In genomic region chr4:8015512-8015911, GRCh38 we compare ENCODE assay signal across 10 cellular contexts.
A peak's percentile ranks its signal among the peaks of the same experiment; 100 is the strongest.
DNase-seq lines count a peak whose midpoint lies in the region; ATAC-seq, FAIRE-seq and TF ChIP-seq lines count a peak whose summit lies in the region.
"Had no signal": no experiment of that assay in that cellular context is flagged by ENCODE, and none has a peak within 500 bp of the region (broad histone marks: within the 10 kb centered on the region; RNA-seq: fewer than 3 reads in every experiment).

No MANE protein-coding gene starts in this region.

- H3K27me3 ChIP-seq in endothelial cell of umbilical vein (ENCODE audit: control insufficient read depth in 2 of 2, insufficient read depth in 2 of 2, low read length in 2 of 2) (peaks cover 0 to 2% of the 10 kb centered on the region in 2 experiments), upper lobe of left lung (no peaks in the 10 kb centered on the region)
- H3K27me3 ChIP-seq: esophagus squamous epithelium had no signal

- no peaks in the 10 kb centered on the region for H3K79me2 ChIP-seq in endothelial cell of umbilical vein (ENCODE audit: control insufficient read depth, insufficient read depth, low read length)

- no peaks in the 10 kb centered on the region for H4K20me1 ChIP-seq in endothelial cell of umbilical vein (replicated peaks; ENCODE audit: control insufficient read depth, extremely low read depth, insufficient read depth, low read length)

- H3K4me3 Mint-ChIP-seq in activated T-helper 1 cell treated with anti-CD3 and anti-CD28 coated beads, Interleukin-12 subunit alpha, Interleukin-12 subunit beta, Interleukin-2, Interleukin-4 antibody, amounts not matched to agents 30 ng/mL and 10 ng/mL and 1 ng/mL, durations not matched to agents 14 hours and 24 hours and 36 hours = no peak overlapping the region

- peaks cover 21% of the 10 kb centered on the region for H3K27me3 Mint-ChIP-seq in activated T-helper 1 cell treated with anti-CD3 and anti-CD28 coated beads, Interleukin-12 subunit alpha, Interleukin-12 subunit beta, Interleukin-2, Interleukin-4 antibody, amounts not matched to agents 30 ng/mL and 10 ng/mL and 1 ng/mL, durations not matched to agents 14 hours and 24 hours and 36 hours (ENCODE audit: insufficient read depth)

- no peaks in the 10 kb centered on the region for H3K4me1 ChIP-seq in endothelial cell of umbilical vein (ENCODE audit: control insufficient read depth, extremely low read depth, insufficient read depth, low read length)
- H3K4me1 ChIP-seq in upper lobe of left lung = peaks cover 0 to 3% (median 0%) of the 10 kb centered on the region in 4 donors

- H3K4me3 ChIP-seq in endothelial cell of umbilical vein (replicated peaks in 1 of 3; ENCODE audit: insufficient read depth in 1 of 3, low read depth in 1 of 3, low read length in 3 of 3) = no peak overlapping the region
- no peak overlapping the region for H3K4me3 ChIP-seq in upper lobe of left lung
- H3K4me3 ChIP-seq: esophagus squamous epithelium had no signal

- POLR2A ChIA-PET in endothelial cell of umbilical vein (lab: Charles Lee) = no interaction called here

- H3K27ac Mint-ChIP-seq in activated T-helper 1 cell treated with anti-CD3 and anti-CD28 coated beads, Interleukin-12 subunit alpha, Interleukin-12 subunit beta, Interleukin-2, Interleukin-4 antibody, amounts not matched to agents 30 ng/mL and 10 ng/mL and 1 ng/mL, durations not matched to agents 14 hours and 24 hours and 36 hours = no peak overlapping the region

- H3K4me1 Mint-ChIP-seq in activated T-helper 1 cell treated with anti-CD3 and anti-CD28 coated beads, Interleukin-12 subunit alpha, Interleukin-12 subunit beta, Interleukin-2, Interleukin-4 antibody, amounts not matched to agents 30 ng/mL and 10 ng/mL and 1 ng/mL, durations not matched to agents 14 hours and 24 hours and 36 hours (ENCODE audit: low read depth) = no peaks in the 10 kb centered on the region

- no peak overlapping the region for H3K27ac ChIP-seq in endothelial cell of umbilical vein (ENCODE audit: insufficient read depth, low read depth, low read length)
- no peak overlapping the region for H3K27ac ChIP-seq in upper lobe of left lung
- H3K27ac ChIP-seq: esophagus squamous epithelium had no signal

- H2AFZ ChIP-seq in endothelial cell of umbilical vein (ENCODE audit: low read depth, low read length) = no peak overlapping the region

- H3K9ac ChIP-seq in endothelial cell of umbilical vein (replicated peaks; ENCODE audit: extremely low read depth, insufficient read depth, low read length) = no peak overlapping the region

- intact Hi-C loops in endothelial cell of umbilical vein (cut with micrococcal nuclease) (no loop called here), sciatic nerve (cut with DNase I) (no loop called here)
- intact Hi-C loops in activated T-helper 1 cell treated with anti-CD3 and anti-CD28 coated beads, Interleukin-12 subunit alpha, Interleukin-12 subunit beta, Interleukin-2, Interleukin-4 antibody, amounts not matched to agents 30 ng/mL and 10 ng/mL and 1 ng/mL, durations not matched to agents 14 hours and 24 hours and 36 hours (cut with micrococcal nuclease) = no loop called here

- DNase-seq in NCI-H2171 treated with DMSO at 0.1 percent for 48 hours (lab: John Stamatoyannopoulos, UW) (peak; percentile 17), NCI-H2171 (lab: John Stamatoyannopoulos, UW) (no peak), NCI-H460 (ENCODE audit: extremely low read depth, low read depth) (peak; percentile 1), endothelial cell of umbilical vein (ENCODE audit: low read depth, low spot score) (peak; percentile 19), sciatic nerve (ENCODE audit: low spot score) (no peak), upper lobe of left lung (no peak), DMS53 treated with DMSO at 0.1 percent for 48 hours (lab: John Stamatoyannopoulos, UW; ENCODE audit: unreplicated experiment) (no peak)
- no peak for DNase-seq in activated T-helper 1 cell treated with anti-CD3 and anti-CD28 coated beads, Interleukin-12 subunit alpha, Interleukin-12 subunit beta, Interleukin-2, Interleukin-4 antibody, amounts not matched to agents 30 ng/mL and 10 ng/mL and 1 ng/mL, durations not matched to agents 14 hours and 24 hours and 36 hours (ENCODE audit: low spot score)
- DNase-seq: activated T-cell treated with anti-CD3 and anti-CD28 coated beads for 4 hours, esophagus squamous epithelium had no signal

- peak; percentile 63 for ATAC-seq in sciatic nerve
- ATAC-seq in upper lobe of left lung (ENCODE audit: low FRiP score in 2 of 2) = no peak

- dilution Hi-C loops in endothelial cell of umbilical vein (cut with MboI; ENCODE audit: extremely low pct_ligation_motif_present, low sequenced_read_pairs) = no loop called here

- TF ChIP-seq POLR2A in endothelial cell of umbilical vein (IDR thresholded peaks at IDR 0.05; ENCODE audit: low read depth, low read length) (no peak), upper lobe of left lung (IDR thresholded peaks at IDR 0.05) (no peak)

- no peak for FAIRE-seq in endothelial cell of umbilical vein (lab: Jason Lieb, UNC)

- no peaks in the 10 kb centered on the region for H3K9me3 ChIP-seq in endothelial cell of umbilical vein (replicated peaks; ENCODE audit: control insufficient read depth, insufficient read depth, low read length)
- no peaks in the 10 kb centered on the region for H3K9me3 ChIP-seq in upper lobe of left lung
- H3K9me3 ChIP-seq: esophagus squamous epithelium had no signal

- no peaks in the 10 kb centered on the region for H3K9me1 ChIP-seq in endothelial cell of umbilical vein (replicated peaks; ENCODE audit: control insufficient read depth, extremely low read depth, insufficient read depth, low read length)

- H3K36me3 ChIP-seq in endothelial cell of umbilical vein (ENCODE audit: control insufficient read depth in 2 of 2, extremely low read depth in 1 of 2, insufficient read depth in 2 of 2, low read length in 2 of 2) (no peaks in the 10 kb centered on the region), upper lobe of left lung (no peaks in the 10 kb centered on the region)
- H3K36me3 ChIP-seq: esophagus squamous epithelium had no signal

- WGBS in upper lobe of left lung, 2 donors = 30% methylated on average over 4 of the region's 4 CpGs

- BruUV-seq in endothelial cell of umbilical vein (replicated peaks; lab: Mats Ljungman, UMichigan) = no TSS peak

- no peak for TF ChIP-seq EP300 in upper lobe of left lung (IDR thresholded peaks at IDR 0.05)

- no peaks in the 10 kb centered on the region for H3K36me3 Mint-ChIP-seq in activated T-helper 1 cell treated with anti-CD3 and anti-CD28 coated beads, Interleukin-12 subunit alpha, Interleukin-12 subunit beta, Interleukin-2, Interleukin-4 antibody, amounts not matched to agents 30 ng/mL and 10 ng/mL and 1 ng/mL, durations not matched to agents 14 hours and 24 hours and 36 hours (ENCODE audit: low read depth)

- H3K9me3 Mint-ChIP-seq in activated T-helper 1 cell treated with anti-CD3 and anti-CD28 coated beads, Interleukin-12 subunit alpha, Interleukin-12 subunit beta, Interleukin-2, Interleukin-4 antibody, amounts not matched to agents 30 ng/mL and 10 ng/mL and 1 ng/mL, durations not matched to agents 14 hours and 24 hours and 36 hours = no peaks in the 10 kb centered on the region

- no peak overlapping the region for H3K4me2 ChIP-seq in endothelial cell of umbilical vein (ENCODE audit: insufficient read depth, low read length)

- TF ChIP-seq CTCF in endothelial cell of umbilical vein (IDR thresholded peaks at IDR 0.05; ENCODE audit: extremely low read depth in 1 of 2, insufficient read depth in 1 of 2, low read depth in 1 of 2, low read length in 2 of 2) (peak in 1 of 2 donors; percentile 35), upper lobe of left lung (IDR thresholded peaks at IDR 0.05) (no peak)

- CTCF ChIA-PET in endothelial cell of umbilical vein (lab: Charles Lee) = interaction anchor here (1.0 to 1.2 kb wide), 3 partner anchors 13 to 824 kb away, joined by 3 to 4 read pairs (median 3); partner anchors contain the start of gene SORCS2

TF ChIP-seq in endothelial cell of umbilical vein, 7 proteins besides CTCF, POLR2A, EP300 and RAD21:
- no peak for TF ChIP-seq FOS (IDR thresholded peaks at IDR 0.05; ENCODE audit: borderline replicate concordance, insufficient read depth, low read length)
- no peak for TF ChIP-seq MYC (IDR thresholded peaks at IDR 0.05; ENCODE audit: low read depth, low read length)
- TF ChIP-seq EZH2 (IDR thresholded peaks at IDR 0.05; ENCODE audit: borderline replicate concordance, low read depth, low read length, severe bottlenecking) = no peak
- no peak for TF ChIP-seq GATA2 (IDR thresholded peaks at IDR 0.05; ENCODE audit: insufficient read depth, insufficient read length, low read depth, low read length)
- no peak for TF ChIP-seq JUN (IDR thresholded peaks at IDR 0.05; ENCODE audit: borderline replicate concordance, insufficient read depth, insufficient read length, low read depth)
- no peak for TF ChIP-seq POLR2AphosphoS5 (IDR thresholded peaks at IDR 0.05; ENCODE audit: insufficient read depth, low read depth, low read length)
- TF ChIP-seq MAX (IDR thresholded peaks at IDR 0.05; ENCODE audit: insufficient read depth, insufficient read length) = no peak
TF ChIP-seq in endothelial cell of umbilical vein: peak in this region for 0.

Comparison
In these comparisons a context has a peak if more than half of its experiments do, and no peak if none do; other contexts are left out.
1. DNase-seq: peak in NCI-H2171 treated with DMSO at 0.1 percent for 48 hours (single experiment), NCI-H460 (single experiment) and endothelial cell of umbilical vein (single experiment); none in NCI-H2171 (single experiment), sciatic nerve (single experiment), activated T-helper 1 cell treated with anti-CD3 and anti-CD28 coated beads, Interleukin-12 subunit alpha, Interleukin-12 subunit beta, Interleukin-2, Interleukin-4 antibody, amounts not matched to agents 30 ng/mL and 10 ng/mL and 1 ng/mL, durations not matched to agents 14 hours and 24 hours and 36 hours (single experiment), upper lobe of left lung (0 of 2) and DMS53 treated with DMSO at 0.1 percent for 48 hours (single experiment).